ENCODE assay signal across 8 cellular contexts in the genomic region with DNA sequence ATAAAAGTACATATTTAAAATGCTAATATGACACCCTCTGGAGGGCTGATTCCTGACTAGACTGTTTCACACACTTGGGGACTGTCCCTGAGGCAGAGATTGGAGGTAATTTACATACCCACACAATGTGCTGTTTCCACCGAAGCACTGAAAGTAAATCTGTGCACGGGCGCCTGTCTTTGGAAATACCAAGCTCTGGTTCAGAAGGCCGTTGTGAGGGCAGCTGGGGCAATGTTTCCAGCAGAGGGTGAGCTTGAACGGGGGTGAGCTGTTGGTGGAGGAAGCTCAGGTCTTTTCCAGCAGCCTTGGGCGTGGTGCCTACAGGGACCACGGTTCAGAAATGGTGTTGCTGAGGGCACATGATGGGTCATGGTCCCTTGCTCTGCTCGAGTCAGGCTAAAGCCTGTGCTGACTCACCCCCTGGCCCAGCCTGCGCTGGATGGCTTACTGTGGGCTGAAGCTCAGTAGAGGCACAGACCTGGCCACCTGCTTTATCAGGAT. TPM values are rescaled to one million over a fixed set of nuclear protein-coding genes. Genes with fewer than 3 reads are reported as not detected.
DNase-seq lines count a peak whose midpoint lies in the region; ATAC-seq, FAIRE-seq and TF ChIP-seq lines count a peak whose summit lies in the region.

No MANE protein-coding gene starts in this region.

- intact Hi-C loops in lower lobe of right lung (cut with DNase I) = loop anchor here (10.0 kb wide), 1 partner anchor 135 kb away; no protein-coding TSS in a partner anchor

- CTCF ChIA-PET in activated CD4-positive, alpha-beta memory T cell treated with anti-CD3 and anti-CD28 coated beads, Interleukin-2, amount 10 ng/mL, durations not matched to agents 7 days and 5 days (lab: Charles Lee) = interaction anchor here (1.0 to 10.9 kb wide), 6 partner anchors 13 to 502 kb away, joined by 3 to 75 read pairs (median 3); no protein-coding TSS in a partner anchor

- H3K4me3 ChIP-seq in rectal smooth muscle tissue (ENCODE audit: low read length) = no peak overlapping the region
- no peak overlapping the region for H3K4me3 ChIP-seq in lower lobe of right lung

- H2BK5ac ChIP-seq in H9 (ENCODE audit: insufficient read length, low read length) = no peak overlapping the region

- H3K27ac ChIP-seq in rectal smooth muscle tissue (ENCODE audit: low read depth, low read length) = peak overlapping the region; percentile 18
- no peak overlapping the region for H3K27ac ChIP-seq in H9 (ENCODE audit: insufficient read length, low read depth, low read length)
- no peak overlapping the region for H3K27ac ChIP-seq in lower lobe of right lung

- no peak overlapping the region for H3K23ac ChIP-seq in H9 (ENCODE audit: insufficient read length, low read depth, low read length)

- ATAC-seq in GM18870 (IDR thresholded peaks at IDR 0.05; ENCODE audit: unreplicated experiment) (peak; percentile 51), HG03066 (IDR thresholded peaks at IDR 0.05; ENCODE audit: low read depth, unreplicated experiment) (peak; percentile 54), lower lobe of right lung (no peak)

- POLR2A ChIA-PET in activated CD4-positive, alpha-beta memory T cell treated with anti-CD3 and anti-CD28 coated beads, Interleukin-2, amount 10 ng/mL, durations not matched to agents 7 days and 5 days (lab: Charles Lee) = interaction anchor here (0.9 to 2.0 kb wide), 6 partner anchors 16 to 295 kb away, joined by 3 to 10 read pairs (median 4); no protein-coding TSS in a partner anchor

- H2BK120ac ChIP-seq in H9 (ENCODE audit: low read depth, low read length, poor library complexity, severe bottlenecking) = no peak overlapping the region

- peaks cover 45% of the 10 kb centered on the region for H3K4me1 Mint-ChIP-seq in activated CD4-positive, alpha-beta memory T cell treated with anti-CD3 and anti-CD28 coated beads, Interleukin-2, amount 10 ng/mL, durations not matched to agents 7 days and 5 days
- H3K4me1 Mint-ChIP-seq in H9 = peaks cover 20 to 47% of the 10 kb centered on the region in 2 experiments

- DNase-seq in activated CD4-positive, alpha-beta memory T cell treated with anti-CD3 and anti-CD28 coated beads, Interleukin-2, amount 10 ng/mL, durations not matched to agents 7 days and 5 days = peak; percentile 35
- no peak for DNase-seq in DMS53 (lab: John Stamatoyannopoulos, UW)
- no peak for DNase-seq in GM12892 (ENCODE audit: insufficient read length)
- no peak for DNase-seq in H9
- no peak for DNase-seq in lower lobe of right lung

- peak overlapping the region; percentile 63 for H3K27ac Mint-ChIP-seq in activated CD4-positive, alpha-beta memory T cell treated with anti-CD3 and anti-CD28 coated beads, Interleukin-2, amount 10 ng/mL, durations not matched to agents 7 days and 5 days
- H3K27ac Mint-ChIP-seq in H9 = no peak overlapping the region; a peak in 1 of 7 replicates

- no peak overlapping the region for H4K91ac ChIP-seq in H9 (ENCODE audit: insufficient read length, low read depth, low read length)

- no peak overlapping the region for H3K14ac ChIP-seq in H9 (ENCODE audit: insufficient read depth, low read length)

- H3K27me3 ChIP-seq in rectal smooth muscle tissue (ENCODE audit: control insufficient read depth, insufficient read depth, low read length) (no peaks in the 10 kb centered on the region), H9 (ENCODE audit: insufficient read depth, low read length) (no peaks in the 10 kb centered on the region), lower lobe of right lung (ENCODE audit: low read depth) (no peaks in the 10 kb centered on the region)

- no peaks in the 10 kb centered on the region for H3K27me3 Mint-ChIP-seq in activated CD4-positive, alpha-beta memory T cell treated with anti-CD3 and anti-CD28 coated beads, Interleukin-2, amount 10 ng/mL, durations not matched to agents 7 days and 5 days
- H3K27me3 Mint-ChIP-seq in H9 (ENCODE audit: low read depth) = peaks cover 6% of the 10 kb centered on the region

- H2BK15ac ChIP-seq in H9 (ENCODE audit: low read depth, low read length) = no peak overlapping the region

- H4K8ac ChIP-seq in H9 (replicated peaks; ENCODE audit: insufficient read length, low read depth, low read length) = no peak overlapping the region

- no peaks in the 10 kb centered on the region for H3K9me3 Mint-ChIP-seq in activated CD4-positive, alpha-beta memory T cell treated with anti-CD3 and anti-CD28 coated beads, Interleukin-2, amount 10 ng/mL, durations not matched to agents 7 days and 5 days
- no peaks in the 10 kb centered on the region for H3K9me3 Mint-ChIP-seq in H9

- H3K36me3 Mint-ChIP-seq in activated CD4-positive, alpha-beta memory T cell treated with anti-CD3 and anti-CD28 coated beads, Interleukin-2, amount 10 ng/mL, durations not matched to agents 7 days and 5 days (ENCODE audit: low read depth) = no peaks in the 10 kb centered on the region
- no peaks in the 10 kb centered on the region for H3K36me3 Mint-ChIP-seq in H9 (ENCODE audit: insufficient read depth in 1 of 3, low read depth in 3 of 3)

- no peak for FAIRE-seq in GM12892 (lab: Jason Lieb, UNC)

- peaks cover 34% of the 10 kb centered on the region for H3K4me1 ChIP-seq in rectal smooth muscle tissue (ENCODE audit: control insufficient read depth, insufficient read depth, low read length)
- no peaks in the 10 kb centered on the region for H3K4me1 ChIP-seq in H9 (ENCODE audit: insufficient read depth, low read length)
- peaks cover 30% of the 10 kb centered on the region for H3K4me1 ChIP-seq in lower lobe of right lung

- H3K4me2 ChIP-seq in H9 (ENCODE audit: insufficient read depth, insufficient read length, low read length) = no peak overlapping the region

- H2BK20ac ChIP-seq in H9 (ENCODE audit: low read depth, low read length, poor library complexity, severe bottlenecking) = no peak overlapping the region

- H3K36me3 ChIP-seq in rectal smooth muscle tissue (ENCODE audit: control insufficient read depth, insufficient read depth, low read length) (no peaks in the 10 kb centered on the region), lower lobe of right lung (no peaks in the 10 kb centered on the region)

- H3K9me3 ChIP-seq in H9 (ENCODE audit: control insufficient read depth, low read depth, low read length) (no peaks in the 10 kb centered on the region), lower lobe of right lung (no peaks in the 10 kb centered on the region)

- no peak overlapping the region for H3T11ph ChIP-seq in H9 (ENCODE audit: low read length)

- no peak overlapping the region for H3K56ac ChIP-seq in H9 (ENCODE audit: insufficient read length, low read depth, low read length)

- H3K18ac ChIP-seq in H9 (ENCODE audit: insufficient read length, low read depth, low read length) = no peak overlapping the region

- H4K20me1 ChIP-seq in H9 (ENCODE audit: control insufficient read depth, insufficient read depth, insufficient read length) = no peaks in the 10 kb centered on the region

- H3K4me3 Mint-ChIP-seq in activated CD4-positive, alpha-beta memory T cell treated with anti-CD3 and anti-CD28 coated beads, Interleukin-2, amount 10 ng/mL, durations not matched to agents 7 days and 5 days = no peak overlapping the region
- no peak overlapping the region for H3K4me3 Mint-ChIP-seq in H9

- WGBS in H9 (ENCODE audit: extremely low coverage, insufficient read length, low lambda C conversion rate) = no CpG with 5 or more reads among the region's 9 CpGs

- TF ChIP-seq CTCF in H9 (conservative IDR thresholded peaks at IDR 0.05) = no peak
- TF ChIP-seq CTCF in lower lobe of right lung (IDR thresholded peaks at IDR 0.05) = no peak

- H3K79me1 ChIP-seq in H9 (ENCODE audit: insufficient read depth, low read depth, low read length, poor library complexity, severe bottlenecking) = no peaks in the 10 kb centered on the region

- no peak overlapping the region for H3K4ac ChIP-seq in H9 (ENCODE audit: low read depth, low read length)

- no peak overlapping the region for H4K5ac ChIP-seq in H9 (ENCODE audit: insufficient read length, low read depth, low read length)

- H3K9ac ChIP-seq in rectal smooth muscle tissue (ENCODE audit: low read length) (no peak overlapping the region), H9 (ENCODE audit: extremely low read depth, insufficient read length, low read length) (no peak overlapping the region)

- H2AFZ ChIP-seq in H9 (ENCODE audit: low read length) = no peak overlapping the region

- no peaks in the 10 kb centered on the region for H3K79me2 ChIP-seq in H9 (ENCODE audit: insufficient read depth, low read length)

- H2AK5ac ChIP-seq in H9 (ENCODE audit: insufficient read length, low read length) = no peak overlapping the region

- no peak for TF ChIP-seq POLR2A in GM12892 (IDR thresholded peaks at IDR 0.05; ENCODE audit: low read depth, low read length)

- no peak overlapping the region for H2BK12ac ChIP-seq in H9 (ENCODE audit: insufficient read length, low read depth, low read length)

- H3K23me2 ChIP-seq in H9 (ENCODE audit: insufficient read length, low read depth, low read length, poor library complexity, severe bottlenecking) = no peaks in the 10 kb centered on the region

RNA-seq across cellular contexts. Expression of gene HMCN2, which starts 25.8 kb away (rescaled TPM):
- total RNA-seq in activated CD4-positive, alpha-beta memory T cell treated with anti-CD3 and anti-CD28 coated beads, Interleukin-2, amount 10 ng/mL, durations not matched to agents 7 days and 5 days = not detected
- polyA plus RNA-seq in GM12892 (2012; ENCODE audit: missing spikeins) = 0.06 TPM
- 6.7 and 8.6 TPM in 2 replicates for total RNA-seq in H9 (2021)
- 4.7 TPM for total RNA-seq in lower lobe of right lung

Comparison
In these comparisons a context has a peak if more than half of its experiments do, and no peak if none do; other contexts are left out.
1. ATAC-seq: peak in GM18870 (single experiment) and HG03066 (single experiment); none in lower lobe of right lung (0 of 2).